Comparison of ENCODE assay signal across 22 cellular contexts in the genomic region with DNA sequence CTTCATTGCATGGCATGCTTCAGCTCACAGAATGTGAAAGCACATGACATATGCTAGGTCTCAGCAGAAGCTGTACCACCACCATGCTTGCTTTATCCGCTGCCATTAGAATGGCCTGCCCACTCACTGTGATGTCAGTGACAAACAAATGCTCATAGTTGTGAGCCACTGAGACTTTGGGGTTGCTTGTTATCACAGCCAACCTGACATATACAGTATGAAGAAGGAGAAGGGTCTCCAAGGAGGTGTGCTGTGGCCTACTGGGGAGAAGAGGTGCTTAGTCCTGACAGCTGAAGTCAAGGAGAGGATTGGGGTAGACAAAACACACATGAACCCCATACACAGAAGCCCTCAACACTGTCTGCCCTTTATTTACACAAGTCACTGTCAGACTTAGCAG. TPM values are rescaled to one million over a fixed set of nuclear protein-coding genes. Genes with fewer than 3 reads are reported as not detected.
DNase-seq lines count a peak whose midpoint lies in the region; ATAC-seq, FAIRE-seq and TF ChIP-seq lines count a peak whose summit lies in the region.
"Had no signal": no experiment of that assay in that cellular context is flagged by ENCODE, and none has a peak within 500 bp of the region (broad histone marks: within the 10 kb centered on the region; RNA-seq: fewer than 3 reads in every experiment).

No MANE protein-coding gene starts in this region.

- DNase-seq in HepG2 (ENCODE audit: low spot score) (no peak), right lobe of liver (no peak), mesenteric fat pad (ENCODE audit: low spot score) (peak; percentile 3), urothelium cell line (ENCODE audit: low spot score) (no peak), AG08396 (ENCODE audit: low spot score) (no peak)
- no peak for DNase-seq in activated CD4-positive, alpha-beta T cell treated with anti-CD3 and anti-CD28 coated beads, Interleukin-2, amount 10 ng/mL, durations not matched to agents 24 days and 14 days
- DNase-seq: CD4-positive, alpha-beta T cell; CD8-positive, alpha-beta memory T cell; DMS 273 treated with DMSO at 0.1 percent for 48 hours; DMS79; EL; GDM1; GM23248; H7; HCEC 1CT had no signal

- H3K4me1 Mint-ChIP-seq in activated CD4-positive, alpha-beta T cell treated with anti-CD3 and anti-CD28 coated beads, Interleukin-2, amount 10 ng/mL, durations not matched to agents 24 days and 14 days, result no peaks in the 10 kb centered on the region
- H3K4me1 Mint-ChIP-seq: B cell had no signal

- no peak overlapping the region for H3K4me3 Mint-ChIP-seq in activated CD4-positive, alpha-beta T cell treated with anti-CD3 and anti-CD28 coated beads, Interleukin-2, amount 10 ng/mL, durations not matched to agents 24 days and 14 days
- H3K4me3 Mint-ChIP-seq: B cell; CD4-positive, alpha-beta T cell; CD8-positive, alpha-beta memory T cell had no signal

- no peaks in the 10 kb centered on the region for H3K36me3 ChIP-seq in HepG2 (replicated peaks in 1 of 2; ENCODE audit: control insufficient read depth in 1 of 2, insufficient read depth in 2 of 2, low read length in 2 of 2)
- no peaks in the 10 kb centered on the region for H3K36me3 ChIP-seq in right lobe of liver
- H3K36me3 ChIP-seq: BLaER1 had no signal

- intact Hi-C loops in HepG2 (cut with micrococcal nuclease; ENCODE audit: unreplicated experiment) (no loop called here), right lobe of liver (cut with DNase I) (no loop called here)
- intact Hi-C loops in activated CD4-positive, alpha-beta T cell treated with anti-CD3 and anti-CD28 coated beads, Interleukin-2, amount 10 ng/mL, durations not matched to agents 24 days and 14 days (cut with micrococcal nuclease), result no loop called here

- H3K27me3 ChIP-seq in HepG2 (ENCODE audit: control insufficient read depth in 1 of 2, insufficient read depth in 2 of 2, low read length in 2 of 2) (no peaks in the 10 kb centered on the region; a peak in 1 of 5 replicates), right lobe of liver (no peaks in the 10 kb centered on the region)
- H3K27me3 ChIP-seq: BLaER1 had no signal

- no peak for TF ChIP-seq RAD21 in HepG2 (CRISPR knock-in tag; IDR thresholded peaks at IDR 0.05)

- H3K9me3 ChIP-seq in HepG2 (ENCODE audit: low read length) (no peaks in the 10 kb centered on the region), right lobe of liver (no peaks in the 10 kb centered on the region)
- H3K9me3 ChIP-seq: BLaER1 had no signal

- no peaks in the 10 kb centered on the region for H3K36me3 Mint-ChIP-seq in activated CD4-positive, alpha-beta T cell treated with anti-CD3 and anti-CD28 coated beads, Interleukin-2, amount 10 ng/mL, durations not matched to agents 24 days and 14 days (ENCODE audit: low read depth)
- H3K36me3 Mint-ChIP-seq: CD8-positive, alpha-beta memory T cell had no signal

- CTCF ChIA-PET in HepG2 (lab: Yijun Ruan, JAX; ENCODE audit: low intra/inter-chr PET ratio, low total read pairs), result no interaction called here

- POLR2A ChIA-PET in HepG2 (lab: Yijun Ruan, JAX), result no interaction called here

- no peaks in the 10 kb centered on the region for H3K9me3 Mint-ChIP-seq in activated CD4-positive, alpha-beta T cell treated with anti-CD3 and anti-CD28 coated beads, Interleukin-2, amount 10 ng/mL, durations not matched to agents 24 days and 14 days
- H3K9me3 Mint-ChIP-seq: CD4-positive, alpha-beta T cell; CD8-positive, alpha-beta memory T cell had no signal

- H4K20me1 ChIP-seq in HepG2 (ENCODE audit: insufficient read depth, low read length), result no peaks in the 10 kb centered on the region
- H4K20me1 ChIP-seq: BLaER1 had no signal

- TF ChIP-seq CTCF in HepG2 (CRISPR knock-in tag; IDR thresholded peaks at IDR 0.05) (no peak), right lobe of liver (IDR thresholded peaks at IDR 0.05) (no peak)

- in situ Hi-C loops in HepG2 (cut with HindIII; ENCODE audit: extremely low pct_ligation_motif_present, low pct_unique_long_range_greater_than_20kb), result no loop called here

- ATAC-seq in HepG2 (no peak), right lobe of liver (no peak)
- ATAC-seq: GM12878 had no signal

- H3K9ac ChIP-seq in HepG2 (ENCODE audit: insufficient read depth, low read depth, low read length), result no peak overlapping the region
- H3K9ac ChIP-seq: BLaER1, GM23248 had no signal

- 0% methylated on average over 1 of the region's 1 CpG for WGBS in HepG2 (ENCODE audit: low lambda C conversion rate)
- 86% methylated on average over 1 of the region's 1 CpG for WGBS in right lobe of liver (ENCODE audit: insufficient coverage, low coverage, low lambda C conversion rate, missing lambda C conversion rate)

- no peak for FAIRE-seq in HepG2 (lab: Jason Lieb, UNC)
- FAIRE-seq in urothelium cell line (lab: Jason Lieb, UNC), result peak; percentile 32
- FAIRE-seq: D721Med, GM12878, GM19239, H1 had no signal

- no peak for TF ChIP-seq POLR2A in HepG2 (IDR thresholded peaks at IDR 0.05; ENCODE audit: insufficient read depth in 1 of 2, low read depth in 2 of 2, low read length in 2 of 2)
- TF ChIP-seq POLR2A in right lobe of liver (IDR thresholded peaks at IDR 0.05), result no peak

- BruUV-seq in HepG2 (replicated peaks; lab: Mats Ljungman, UMichigan), result no TSS peak

- no peak overlapping the region for H3K4me2 ChIP-seq in HepG2 (ENCODE audit: low read depth, low read length)
- H3K4me2 ChIP-seq: BLaER1 had no signal

- no peak overlapping the region for H3K27ac Mint-ChIP-seq in activated CD4-positive, alpha-beta T cell treated with anti-CD3 and anti-CD28 coated beads, Interleukin-2, amount 10 ng/mL, durations not matched to agents 24 days and 14 days
- H3K27ac Mint-ChIP-seq: B cell; CD4-positive, alpha-beta T cell had no signal

- no peak overlapping the region for H2AFZ ChIP-seq in HepG2 (ENCODE audit: low read length)
- H2AFZ ChIP-seq: GM23248 had no signal

- no peaks in the 10 kb centered on the region for H3K79me2 ChIP-seq in HepG2 (ENCODE audit: insufficient read depth, low read length)

- H3K4me1 ChIP-seq in HepG2 (ENCODE audit: insufficient read depth, low read length) (no peaks in the 10 kb centered on the region), right lobe of liver (peaks cover 0 to 4% (median 0%) of the 10 kb centered on the region in 4 donors)
- H3K4me1 ChIP-seq: BLaER1 had no signal

- TF ChIP-seq EP300 in HepG2 (IDR thresholded peaks at IDR 0.05; ENCODE audit: low read depth in 2 of 2, low read length in 2 of 2) (no peak), HepG2 (CRISPR knock-in tag; IDR thresholded peaks at IDR 0.05; ENCODE audit: borderline replicate concordance) (no peak)

- no peak overlapping the region for H3K27ac ChIP-seq in HepG2 (ENCODE audit: extremely low read length, insufficient read depth, low read length)
- no peak overlapping the region for H3K27ac ChIP-seq in right lobe of liver
- H3K27ac ChIP-seq: BLaER1, C4-2B, GM23248 had no signal

- peaks cover 9% of the 10 kb centered on the region for H3K27me3 Mint-ChIP-seq in activated CD4-positive, alpha-beta T cell treated with anti-CD3 and anti-CD28 coated beads, Interleukin-2, amount 10 ng/mL, durations not matched to agents 24 days and 14 days
- H3K27me3 Mint-ChIP-seq: CD4-positive, alpha-beta T cell had no signal

- H3K4me3 ChIP-seq in HepG2 (replicated peaks in 1 of 3; ENCODE audit: insufficient read depth in 1 of 3, low read depth in 2 of 3, low read length in 3 of 3) (no peak overlapping the region), right lobe of liver (no peak overlapping the region)
- H3K4me3 ChIP-seq: BLaER1, GM12878, GM23248 had no signal

TF ChIP-seq in HepG2, 621 proteins besides CTCF, POLR2A, EP300 and RAD21:
- no peak for TF ChIP-seq YEATS2 (CRISPR knock-in tag; IDR thresholded peaks at IDR 0.05; ENCODE audit: borderline replicate concordance)
- TF ChIP-seq ZNF12 (CRISPR knock-in tag; IDR thresholded peaks at IDR 0.05), result peak; percentile 76; the same call in 1 of the 2 replicates

RNA-seq across cellular contexts. Expression of a gene that starts 19.5 kb away (rescaled TPM):
- total RNA-seq in HepG2 (2016; rRNA removed; fragmentation: Illumina TruSeq; extraction: Trizol) (0.02 and 0.04 TPM in 2 replicates), right lobe of liver (10 to 100 TPM in 1 of 6 experiments, 1 to 10 TPM in 5; 2.3 to 13.7 (median 3.0) TPM), mesenteric fat pad (2.5 TPM)
- total RNA-seq in HepG2 (2016; cell fraction: cytosol; rRNA removed; fragmentation: Illumina TruSeq; extraction: Trizol; ENCODE audit: low read depth), result not detected in 2 replicates
- 0.04 TPM in 1 of 2 replicates, not detected in the other for total RNA-seq in HepG2 (2016; cell fraction: insoluble cytoplasmic fraction; rRNA removed; fragmentation: Illumina TruSeq; extraction: Trizol)
- total RNA-seq in HepG2 (2016; cell fraction: membrane; rRNA removed; fragmentation: Illumina TruSeq; extraction: Trizol), result 0.03 TPM in 1 of 2 replicates, not detected in the other
- total RNA-seq in HepG2 (2016; cell fraction: nucleus; rRNA removed; fragmentation: Illumina TruSeq; extraction: Trizol), result 0.06 TPM in 1 of 2 replicates, not detected in the other
- polyA plus RNA-seq in HepG2 (2011; rRNA removed), result 0.30 and 0.38 TPM in 2 replicates
- polyA plus RNA-seq in HepG2 (2011; cell fraction: cytosol; rRNA removed), result 0.28 and 0.33 TPM in 2 replicates
- 0.26 and 0.35 TPM in 2 replicates for polyA plus RNA-seq in HepG2 (2011; cell fraction: nucleus; rRNA removed)
- 0.05 and 0.21 TPM in 2 replicates for polyA plus RNA-seq in HepG2 (2012)
- not detected in 2 replicates for polyA plus RNA-seq in HepG2 (2016; cell fraction: cytosol; fragmentation: Illumina TruSeq; extraction: Trizol; ENCODE audit: low read depth)
- 0.03 and 0.04 TPM in 2 replicates for polyA plus RNA-seq in HepG2 (2016; cell fraction: insoluble cytoplasmic fraction; fragmentation: Illumina TruSeq; extraction: Trizol; ENCODE audit: low read depth)
- polyA plus RNA-seq in HepG2 (2016; cell fraction: membrane; fragmentation: Illumina TruSeq; extraction: Trizol; ENCODE audit: low read depth), result not detected in 2 replicates
- not detected in 2 replicates for polyA plus RNA-seq in HepG2 (2016; cell fraction: nucleus; fragmentation: Illumina TruSeq; extraction: Trizol; ENCODE audit: insufficient read depth, low read depth)
- polyA minus RNA-seq in HepG2 (2011; rRNA and poly(A)+ RNA removed; ENCODE audit: low replicate concordance), result 1.3 and 2.5 TPM in 2 replicates
- 0.88 and 0.99 TPM in 2 replicates for polyA minus RNA-seq in HepG2 (2011; cell fraction: cytosol; rRNA and poly(A)+ RNA removed)
- 1.3 and 1.4 TPM in 2 replicates for polyA minus RNA-seq in HepG2 (2011; cell fraction: nucleus; rRNA and poly(A)+ RNA removed)
- 3.1 and 3.5 TPM in 2 replicates for total RNA-seq in activated CD4-positive, alpha-beta T cell treated with anti-CD3 and anti-CD28 coated beads, Interleukin-2, amount 10 ng/mL, durations not matched to agents 24 days and 14 days
- total RNA-seq: GM23248 had no signal
